In the genomic region with DNA sequence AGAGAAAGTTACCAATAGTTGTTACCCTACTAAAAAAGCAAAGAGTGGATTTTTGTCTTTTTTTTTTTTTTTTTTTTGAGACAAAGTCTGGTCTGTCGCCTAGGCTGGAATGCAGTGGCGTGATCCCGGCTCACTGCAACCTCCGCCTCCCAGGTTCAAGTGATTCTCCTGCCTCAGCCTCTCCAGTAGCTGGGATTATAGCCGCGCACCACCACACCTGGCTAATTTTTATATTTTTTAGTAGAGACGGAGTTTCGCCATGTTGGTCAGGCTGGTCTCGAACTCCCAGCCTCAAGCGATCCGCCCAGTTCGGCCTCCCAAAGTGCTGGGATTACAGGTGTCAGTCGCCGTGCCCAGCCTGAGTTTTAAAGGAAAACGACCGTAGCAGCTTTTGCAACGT, we compare ENCODE assay signal across 8 cellular contexts. TPM values are rescaled to one million over a fixed set of nuclear protein-coding genes. Genes with fewer than 3 reads are reported as not detected.
DNase-seq lines count a peak whose midpoint lies in the region; ATAC-seq, FAIRE-seq and TF ChIP-seq lines count a peak whose summit lies in the region.
"Not testable (repeated sequence)": the region's sequence is repeated elsewhere in the genome, so short reads cannot be mapped to it uniquely, and the experiment has no call there.

No MANE protein-coding gene starts in this region.

- not testable (repeated sequence) for H3K9me1 ChIP-seq in endothelial cell of umbilical vein (replicated peaks; ENCODE audit: control insufficient read depth, extremely low read depth, insufficient read depth, low read length)

- H3K27me3 ChIP-seq in adipocyte (replicated peaks; ENCODE audit: control insufficient read depth, insufficient read depth, low read length); endothelial cell of umbilical vein (ENCODE audit: control insufficient read depth in 2 of 2, insufficient read depth in 2 of 2, low read length in 2 of 2); pancreas; tibial artery: not testable (repeated sequence)

- H3K4me1 ChIP-seq in adipocyte (ENCODE audit: control insufficient read depth, insufficient read depth, low read length): peaks cover 51% of the 10 kb centered on the region
- H3K4me1 ChIP-seq in endothelial cell of umbilical vein (ENCODE audit: control insufficient read depth, extremely low read depth, insufficient read depth, low read length): peaks cover 39% of the 10 kb centered on the region
- not testable (repeated sequence) for H3K4me1 ChIP-seq in kidney (ENCODE audit: control insufficient read depth in 1 of 2, insufficient read depth in 1 of 2, low read depth in 1 of 2, low read length in 2 of 2)
- peaks cover 0 to 26% (median 21%) of the 10 kb centered on the region in 3 donors for H3K4me1 ChIP-seq in pancreas
- H3K4me1 ChIP-seq in tibial artery: peaks cover 0 to 71% (median 29%) of the 10 kb centered on the region in 4 donors

- not testable (repeated sequence) for H3K9me3 ChIP-seq in adipocyte (ENCODE audit: control insufficient read depth, low read length); endothelial cell of umbilical vein (replicated peaks; ENCODE audit: control insufficient read depth, insufficient read depth, low read length); kidney (ENCODE audit: control insufficient read depth in 1 of 2, low read length in 2 of 2); pancreas; tibial artery

- H3K4me2 ChIP-seq in endothelial cell of umbilical vein (ENCODE audit: insufficient read depth, low read length): peak overlapping the region; percentile 100

- H3K4me1 Mint-ChIP-seq in IgD-negative memory B cell: peaks cover 47 to 57% (median 53%) of the 10 kb centered on the region in 3 donors
- H3K4me1 Mint-ChIP-seq in T-helper 2 cell treated with Interferon-gamma antibody and Interleukin-4, amounts not matched to agents 5 μg/mL and 100 μg/mL, for 36 hours (ENCODE audit: low read depth): peaks cover 57% of the 10 kb centered on the region

- H4K20me1 ChIP-seq in endothelial cell of umbilical vein (replicated peaks; ENCODE audit: control insufficient read depth, extremely low read depth, insufficient read depth, low read length): not testable (repeated sequence)

- H3K9ac ChIP-seq in adipocyte (ENCODE audit: low read length) (peak overlapping the region; percentile 100), endothelial cell of umbilical vein (replicated peaks; ENCODE audit: extremely low read depth, insufficient read depth, low read length) (peak overlapping the region; percentile 97), kidney (ENCODE audit: low read length in 2 of 2) (peak overlapping the region; percentile 96 to 99)

- H3K4me3 ChIP-seq in adipocyte (ENCODE audit: low read length): peak overlapping the region; percentile 91
- H3K4me3 ChIP-seq in endothelial cell of umbilical vein (replicated peaks in 1 of 3; ENCODE audit: insufficient read depth in 1 of 3, low read depth in 1 of 3, low read length in 3 of 3): peak overlapping the region in 2 of 3 experiments; percentile 63 to 96
- H3K4me3 ChIP-seq in kidney (ENCODE audit: low read length in 2 of 2): peak overlapping the region; percentile 86 to 100
- peak overlapping the region in 3 of 4 donors; percentile 37 to 70 (median 60) for H3K4me3 ChIP-seq in pancreas
- H3K4me3 ChIP-seq in tibial artery: peak overlapping the region; percentile 77 to 80

- peaks cover 97% of the 10 kb centered on the region for H3K79me2 ChIP-seq in endothelial cell of umbilical vein (ENCODE audit: control insufficient read depth, insufficient read depth, low read length)

- intact Hi-C loops in endothelial cell of umbilical vein (cut with micrococcal nuclease): loop anchor here (5.0 to 10.0 kb wide), 2 partner anchors 165 to 642 kb away; a partner anchor contains a TSS
- intact Hi-C loops in kidney (cut with DNase I); pancreas (cut with DNase I): not testable (repeated sequence)
- intact Hi-C loops in tibial artery (cut with DNase I; ENCODE audit: low total_unique reads): loop anchor here (10.0 kb wide), 1 partner anchor 148 kb away; a partner anchor contains a TSS

- not testable (repeated sequence) for H3K36me3 ChIP-seq in adipocyte (ENCODE audit: control insufficient read depth, insufficient read depth, low read length, severe bottlenecking); endothelial cell of umbilical vein (ENCODE audit: control insufficient read depth in 2 of 2, extremely low read depth in 1 of 2, insufficient read depth in 2 of 2, low read length in 2 of 2); kidney (ENCODE audit: control insufficient read depth in 1 of 2, insufficient read depth in 2 of 2, low read length in 2 of 2); pancreas; tibial artery

- not testable (repeated sequence) for TF ChIP-seq CTCF in C4-2B (conservative IDR thresholded peaks at IDR 0.05); endothelial cell of umbilical vein (IDR thresholded peaks at IDR 0.05; ENCODE audit: extremely low read depth in 1 of 2, insufficient read depth in 1 of 2, low read depth in 1 of 2, low read length in 2 of 2); kidney (IDR thresholded peaks at IDR 0.05; ENCODE audit: borderline replicate concordance, extremely low read depth, insufficient read depth); pancreas (IDR thresholded peaks at IDR 0.05); tibial artery (IDR thresholded peaks at IDR 0.05)

- not testable (repeated sequence) for H3K36me3 Mint-ChIP-seq in IgD-negative memory B cell
- H3K36me3 Mint-ChIP-seq in T-helper 2 cell treated with Interferon-gamma antibody and Interleukin-4, amounts not matched to agents 5 μg/mL and 100 μg/mL, for 36 hours (ENCODE audit: low read depth): peaks cover 35% of the 10 kb centered on the region

- not testable (repeated sequence) for ATAC-seq in pancreas

- not testable (repeated sequence) for H2AFZ ChIP-seq in endothelial cell of umbilical vein (ENCODE audit: low read depth, low read length)

- not testable (repeated sequence) for FAIRE-seq in endothelial cell of umbilical vein (lab: Jason Lieb, UNC); kidney (lab: Jason Lieb, UNC); pancreas (lab: Jason Lieb, UNC)

- H3K9me3 Mint-ChIP-seq in IgD-negative memory B cell; T-helper 2 cell treated with Interferon-gamma antibody and Interleukin-4, amounts not matched to agents 5 μg/mL and 100 μg/mL, for 36 hours: not testable (repeated sequence)

- CTCF ChIA-PET in endothelial cell of umbilical vein (lab: Charles Lee): interaction anchor here (1.4 to 2.7 kb wide), 2 partner anchors 15 to 16 kb away, joined by 3 to 7 read pairs; a partner anchor contains a TSS

- not testable (repeated sequence) for H3K27me3 Mint-ChIP-seq in IgD-negative memory B cell; T-helper 2 cell treated with Interferon-gamma antibody and Interleukin-4, amounts not matched to agents 5 μg/mL and 100 μg/mL, for 36 hours (ENCODE audit: low read depth)

- not testable (repeated sequence) for BruUV-seq in endothelial cell of umbilical vein (replicated peaks; lab: Mats Ljungman, UMichigan)

- TF ChIP-seq POLR2A in endothelial cell of umbilical vein (IDR thresholded peaks at IDR 0.05; ENCODE audit: low read depth, low read length): not testable (repeated sequence)

- H3K27ac Mint-ChIP-seq in IgD-negative memory B cell: peak overlapping the region in 2 of 3 donors; percentile 97 to 99
- H3K27ac Mint-ChIP-seq in T-helper 2 cell treated with Interferon-gamma antibody and Interleukin-4, amounts not matched to agents 5 μg/mL and 100 μg/mL, for 36 hours: peak overlapping the region; percentile 99

- dilution Hi-C loops in endothelial cell of umbilical vein (cut with MboI; ENCODE audit: extremely low pct_ligation_motif_present, low sequenced_read_pairs): not testable (repeated sequence)

- not testable (repeated sequence) for DNase-seq in T-helper 2 cell treated with Interferon-gamma antibody and Interleukin-4, amounts not matched to agents 5 μg/mL and 100 μg/mL, for 36 hours (ENCODE audit: low spot score); adipocyte (ENCODE audit: low read depth); endothelial cell of umbilical vein (ENCODE audit: low read depth, low spot score); kidney; pancreas; tibial artery

- H3K27ac ChIP-seq in C4-2B: peak overlapping the region; percentile 28; the same call in 1 of the 2 replicates
- not testable (repeated sequence) for H3K27ac ChIP-seq in endothelial cell of umbilical vein (ENCODE audit: insufficient read depth, low read depth, low read length); kidney (ENCODE audit: low read depth in 2 of 2, low read length in 2 of 2); pancreas
- peak overlapping the region; percentile 85 to 92 for H3K27ac ChIP-seq in tibial artery

- 67 to 77% methylated on average over 17 of the region's 17 CpGs for WGBS in pancreas, 2 donors

- POLR2A ChIA-PET in endothelial cell of umbilical vein (lab: Charles Lee): not testable (repeated sequence)

- peak overlapping the region; percentile 96 to 100 (median 99) for H3K4me3 Mint-ChIP-seq in IgD-negative memory B cell
- H3K4me3 Mint-ChIP-seq in T-helper 2 cell treated with Interferon-gamma antibody and Interleukin-4, amounts not matched to agents 5 μg/mL and 100 μg/mL, for 36 hours: peak overlapping the region; percentile 100

RNA-seq across cellular contexts. Expression of a gene that starts 1.5 kb away (rescaled TPM):
- polyA plus RNA-seq in IgD-negative memory B cell (6.0 TPM), endothelial cell of umbilical vein (5.3 and 8.1 TPM in 2 replicates), kidney (ENCODE audit: insufficient read depth, low read depth, low replicate concordance) (7.5 TPM), pancreas (1 to 10 TPM; 3.3 to 5.7 TPM)
- total RNA-seq in endothelial cell of umbilical vein (20.6 and 21.1 TPM in 2 replicates), kidney (13.3 TPM), pancreas (1 to 10 TPM; 2.8 to 5.6 (median 3.8) TPM)
- 10.6 and 10.9 TPM in 2 replicates for polyA plus RNA-seq in endothelial cell of umbilical vein (2011; cell fraction: cytosol; rRNA removed)
- 14.0 and 20.3 TPM in 2 replicates for polyA plus RNA-seq in endothelial cell of umbilical vein (2011; cell fraction: nucleus; rRNA removed)
- 12.0 and 18.7 TPM in 2 replicates for polyA plus RNA-seq in endothelial cell of umbilical vein (2012)
- polyA minus RNA-seq in endothelial cell of umbilical vein: 8.9 and 9.6 TPM in 2 replicates
- polyA minus RNA-seq in endothelial cell of umbilical vein (2011; cell fraction: cytosol; rRNA and poly(A)+ RNA removed): 6.7 TPM
- 11.4 and 16.3 TPM in 2 replicates for polyA minus RNA-seq in endothelial cell of umbilical vein (2011; cell fraction: nucleus; rRNA and poly(A)+ RNA removed)

RNA-seq across cellular contexts. Expression of a gene that starts 14.3 kb away (rescaled TPM):
- 84.2 TPM for polyA plus RNA-seq in IgD-negative memory B cell
- 168 and 177 TPM in 2 replicates for total RNA-seq in endothelial cell of umbilical vein
- polyA plus RNA-seq in endothelial cell of umbilical vein: 204 and 241 TPM in 2 replicates
- 79.2 and 90.3 TPM in 2 replicates for polyA plus RNA-seq in endothelial cell of umbilical vein (2011; cell fraction: cytosol; rRNA removed)
- polyA plus RNA-seq in endothelial cell of umbilical vein (2011; cell fraction: nucleus; rRNA removed): 1,118 and 1,335 TPM in 2 replicates
- polyA plus RNA-seq in endothelial cell of umbilical vein (2012): 110 and 157 TPM in 2 replicates
- 443 and 450 TPM in 2 replicates for polyA minus RNA-seq in endothelial cell of umbilical vein
- polyA minus RNA-seq in endothelial cell of umbilical vein (2011; cell fraction: cytosol; rRNA and poly(A)+ RNA removed): 81.1 TPM
- polyA minus RNA-seq in endothelial cell of umbilical vein (2011; cell fraction: nucleus; rRNA and poly(A)+ RNA removed): 524 and 707 TPM in 2 replicates
- 135 TPM for total RNA-seq in kidney
- polyA plus RNA-seq in kidney (ENCODE audit: insufficient read depth, low read depth, low replicate concordance): 58.9 TPM
- 10 to 100 TPM; 35.4 to 81.8 (median 68.1) TPM for total RNA-seq in pancreas
- polyA plus RNA-seq in pancreas: 100 to 1,000 TPM; 145 to 252 TPM
